In genomic region chr19:10820173-10820572, GRCh38 we compare ENCODE assay signal across 11 cellular contexts. TPM values are rescaled to one million over a fixed set of nuclear protein-coding genes. Genes with fewer than 3 reads are reported as not detected.
DNase-seq lines count a peak whose midpoint lies in the region; ATAC-seq, FAIRE-seq and TF ChIP-seq lines count a peak whose summit lies in the region.
"Had no signal": no experiment of that assay in that cellular context is flagged by ENCODE, and none has a peak within 500 bp of the region (broad histone marks: within the 10 kb centered on the region; RNA-seq: fewer than 3 reads in every experiment).

No MANE protein-coding gene starts in this region.

- peaks cover 2% of the 10 kb centered on the region for H4K20me1 ChIP-seq in keratinocyte (ENCODE audit: control insufficient read depth, extremely low read depth, insufficient read depth, low read length)

- H3K79me2 ChIP-seq in keratinocyte (ENCODE audit: control insufficient read depth, insufficient read depth, low read length) = no peaks in the 10 kb centered on the region

- no peaks in the 10 kb centered on the region for H3K4me1 ChIP-seq in keratinocyte (ENCODE audit: control insufficient read depth, extremely low read depth, insufficient read depth, low read length)

- POLR2A ChIA-PET in AG04450 (lab: Yijun Ruan, JAX) = interaction anchor here (1.7 kb wide), 1 partner anchor 16 kb away, joined by 8 read pairs; the partner anchor contains the start of gene TMED1
- POLR2A ChIA-PET in activated B cell treated with CpG ODN at 0.5 μM for 24 hours (lab: Charles Lee) = interaction anchor here (0.9 kb wide), 1 partner anchor 103 kb away, joined by 3 read pairs; the partner anchor contains the start of gene DNM2

- dilution Hi-C loops in keratinocyte (cut with MboI; ENCODE audit: extremely low pct_ligation_motif_present, low sequenced_read_pairs) = no loop called here

- no peaks in the 10 kb centered on the region for H3K9me3 Mint-ChIP-seq in activated B cell treated with CpG ODN at 0.5 μM for 24 hours

- no peaks in the 10 kb centered on the region for H3K27me3 Mint-ChIP-seq in activated B cell treated with CpG ODN at 0.5 μM for 24 hours

- H3K4me3 ChIP-seq in AG04450 (ENCODE audit: low read depth, low read length) (no peak overlapping the region), keratinocyte (ENCODE audit: control insufficient read depth in 2 of 3, extremely low read depth in 1 of 3, insufficient read depth in 2 of 3, low read depth in 1 of 3, low read length in 3 of 3) (no peak overlapping the region)

- peaks cover 61% of the 10 kb centered on the region for H3K36me3 Mint-ChIP-seq in activated B cell treated with CpG ODN at 0.5 μM for 24 hours (ENCODE audit: low read depth)

- no peak for FAIRE-seq in keratinocyte (lab: Jason Lieb, UNC)

- no peak for DNase-seq in AG04450 (ENCODE audit: low read depth, low spot score)
- DNase-seq in activated B cell treated with CpG ODN at 0.5 μM for 24 hours = no peak
- no peak for DNase-seq in keratinocyte (ENCODE audit: low read depth, low spot score)
- no peak for DNase-seq in globus pallidus (ENCODE audit: low spot score)
- no peak for DNase-seq in mucosa of gallbladder (ENCODE audit: low spot score)
- no peak for DNase-seq in HT-29 (ENCODE audit: low spot score)
- DNase-seq: effector CD8-positive, alpha-beta T cell; midbrain; NCI-H345 had no signal

- no peaks in the 10 kb centered on the region for H3K4me1 Mint-ChIP-seq in activated B cell treated with CpG ODN at 0.5 μM for 24 hours

- H3K27ac ChIP-seq in AG04450 (ENCODE audit: low read depth, low read length) = no peak overlapping the region
- H3K27ac ChIP-seq in keratinocyte (ENCODE audit: control insufficient read depth, insufficient read depth, low read length) = no peak overlapping the region

- H3K27me3 ChIP-seq in AG04450 (ENCODE audit: control insufficient read depth, insufficient read depth, low read length) (no peaks in the 10 kb centered on the region), keratinocyte (ENCODE audit: control insufficient read depth, extremely low read depth, insufficient read depth, low read length) (no peaks in the 10 kb centered on the region)

- no peak overlapping the region for H2AFZ ChIP-seq in keratinocyte (ENCODE audit: control insufficient read depth, low read length)

- CTCF ChIA-PET in AG04450 (lab: Charles Lee) = interaction anchor here (1.4 to 1.8 kb wide), 3 partner anchors 9 to 103 kb away, joined by 3 to 12 read pairs (median 3); partner anchors contain the start of gene DNM2
- CTCF ChIA-PET in activated B cell treated with CpG ODN at 0.5 μM for 24 hours (lab: Charles Lee) = interaction anchor here (0.8 to 2.3 kb wide), 7 partner anchors 44 to 119 kb away, joined by 3 to 18 read pairs (median 4); partner anchors contain the start of genes DNM2 and QTRT1

- H3K27ac Mint-ChIP-seq in activated B cell treated with CpG ODN at 0.5 μM for 24 hours = peak overlapping the region; percentile 57

- no peaks in the 10 kb centered on the region for H3K9me1 ChIP-seq in keratinocyte (ENCODE audit: control insufficient read depth, extremely low read depth, insufficient read depth, low read length)

- H3K36me3 ChIP-seq in keratinocyte (ENCODE audit: control insufficient read depth in 2 of 2, extremely low read depth in 1 of 2, insufficient read depth in 2 of 2, low read length in 2 of 2) = peaks cover 15 to 29% of the 10 kb centered on the region in 2 experiments

- H3K4me2 ChIP-seq in keratinocyte (ENCODE audit: control insufficient read depth, extremely low read depth, insufficient read depth, low read depth, low read length) = no peak overlapping the region

- H3K9ac ChIP-seq in keratinocyte (ENCODE audit: control insufficient read depth, extremely low read depth, insufficient read depth, low read length) = no peak overlapping the region

- intact Hi-C loops in activated B cell treated with CpG ODN at 0.5 μM for 24 hours (cut with micrococcal nuclease) = loop anchor here (1.0 kb wide), 1 partner anchor 103 kb away; no protein-coding TSS in a partner anchor

- H3K9me3 ChIP-seq in AG04450 (ENCODE audit: control insufficient read depth, insufficient read depth, low read length) (peaks cover 20% of the 10 kb centered on the region), keratinocyte (ENCODE audit: control insufficient read depth, low read depth, low read length) (no peaks in the 10 kb centered on the region)

- TF ChIP-seq CTCF in AG04450 (IDR thresholded peaks at IDR 0.05; ENCODE audit: low read depth, low read length) = peak; percentile 22; the same call in 1 of the 2 replicates
- TF ChIP-seq CTCF in GM12874 (IDR thresholded peaks at IDR 0.05; ENCODE audit: insufficient read depth, low read depth, low read length) = peak; percentile 46
- TF ChIP-seq CTCF in activated B cell treated with CpG ODN at 0.5 μM for 24 hours (IDR thresholded peaks at IDR 0.05) = no peak
- peak; percentile 26 to 45 (median 39) for TF ChIP-seq CTCF in keratinocyte (optimal IDR thresholded peaks at IDR 0.05 in 1 of 3, IDR thresholded peaks at IDR 0.05 in 1 of 3, conservative IDR thresholded peaks at IDR 0.05 in 1 of 3; ENCODE audit: extremely low read depth in 1 of 3, insufficient read depth in 2 of 3, low read length in 3 of 3)

- ATAC-seq in activated B cell treated with CpG ODN at 0.5 μM for 24 hours (ENCODE audit: low read depth) (peak; percentile 47), HG03571 (IDR thresholded peaks at IDR 0.05; ENCODE audit: unreplicated experiment) (no peak)

- no peak overlapping the region for H3K4me3 Mint-ChIP-seq in activated B cell treated with CpG ODN at 0.5 μM for 24 hours

RNA-seq across cellular contexts. Expression of gene TMED1, which starts 15.8 kb away (rescaled TPM):
- 42.4 and 48.4 TPM in 2 replicates for polyA plus RNA-seq in AG04450 (2011; rRNA removed)
- polyA minus RNA-seq in AG04450 (2011; rRNA and poly(A)+ RNA removed) = 15.7 and 19.2 TPM in 2 replicates
- 11.9 and 15.7 TPM in 2 replicates for total RNA-seq in activated B cell treated with CpG ODN at 0.5 μM for 24 hours
- polyA plus RNA-seq in keratinocyte = 18.2 to 24.8 TPM (median 19.2 TPM) in 3 replicates
- 10.2 TPM for polyA plus RNA-seq in keratinocyte (2011; ENCODE audit: low read depth)
- 13.0 and 20.9 TPM in 2 replicates for polyA plus RNA-seq in keratinocyte (2011; cell fraction: cytosol; rRNA removed)
- polyA plus RNA-seq in keratinocyte (2011; cell fraction: nucleus; rRNA removed) = 15.3 and 19.5 TPM in 2 replicates
- 16.7 and 21.4 TPM in 2 replicates for polyA plus RNA-seq in keratinocyte (2012; ENCODE audit: low replicate concordance)
- 5.0 to 7.4 TPM (median 6.9 TPM) in 3 replicates for polyA minus RNA-seq in keratinocyte
- 22.3 TPM for polyA minus RNA-seq in keratinocyte (2011; cell fraction: cytosol; rRNA and poly(A)+ RNA removed)
- 7.1 and 7.6 TPM in 2 replicates for polyA minus RNA-seq in keratinocyte (2011; cell fraction: nucleus; rRNA and poly(A)+ RNA removed)
- total RNA-seq in mucosa of gallbladder = 30.2 TPM
- 30.7 and 34.0 TPM in 2 replicates for total RNA-seq in HT-29 (2014; rRNA removed; shearing (Covaris generic))

RNA-seq across cellular contexts. Expression of gene C19orf38, which starts 28.0 kb away (rescaled TPM):
- 0.45 and 0.67 TPM in 2 replicates for polyA plus RNA-seq in AG04450 (2011; rRNA removed)
- polyA minus RNA-seq in AG04450 (2011; rRNA and poly(A)+ RNA removed) = 0.28 and 0.48 TPM in 2 replicates
- total RNA-seq in activated B cell treated with CpG ODN at 0.5 μM for 24 hours = 0.62 and 1.0 TPM in 2 replicates
- polyA plus RNA-seq in keratinocyte = 0.14 to 0.22 TPM in 2 of 3 replicates, not detected in the other
- not detected for polyA plus RNA-seq in keratinocyte (2011; ENCODE audit: low read depth)
- 0.15 and 0.21 TPM in 2 replicates for polyA plus RNA-seq in keratinocyte (2011; cell fraction: cytosol; rRNA removed)
- 0.29 and 0.31 TPM in 2 replicates for polyA plus RNA-seq in keratinocyte (2011; cell fraction: nucleus; rRNA removed)
- 0.61 TPM in 1 of 2 replicates, not detected in the other for polyA plus RNA-seq in keratinocyte (2012; ENCODE audit: low replicate concordance)
- polyA minus RNA-seq in keratinocyte = not detected in 3 replicates
- polyA minus RNA-seq in keratinocyte (2011; cell fraction: cytosol; rRNA and poly(A)+ RNA removed) = not detected
- 0.42 TPM in 1 of 2 replicates, not detected in the other for polyA minus RNA-seq in keratinocyte (2011; cell fraction: nucleus; rRNA and poly(A)+ RNA removed)
- 0.78 TPM for total RNA-seq in mucosa of gallbladder
- total RNA-seq in HT-29 (2014; rRNA removed; shearing (Covaris generic)) = 0.13 TPM in 1 of 2 replicates, not detected in the other

RNA-seq across cellular contexts. Expression of gene CARM1, which starts 51.2 kb away (rescaled TPM):
- polyA plus RNA-seq in AG04450 (2011; rRNA removed) (23.5 and 26.0 TPM in 2 replicates), keratinocyte (22.8 to 50.8 TPM (median 23.7 TPM) in 3 replicates)
- polyA minus RNA-seq in AG04450 (2011; rRNA and poly(A)+ RNA removed) = 36.7 and 42.1 TPM in 2 replicates
- total RNA-seq in activated B cell treated with CpG ODN at 0.5 μM for 24 hours (32.3 and 39.1 TPM in 2 replicates), mucosa of gallbladder (33.5 TPM)
- polyA plus RNA-seq in keratinocyte (2011; ENCODE audit: low read depth) = 8.4 TPM
- polyA plus RNA-seq in keratinocyte (2011; cell fraction: cytosol; rRNA removed) = 19.8 and 34.8 TPM in 2 replicates
- 26.2 and 31.9 TPM in 2 replicates for polyA plus RNA-seq in keratinocyte (2011; cell fraction: nucleus; rRNA removed)
- polyA plus RNA-seq in keratinocyte (2012; ENCODE audit: low replicate concordance) = 25.0 and 55.7 TPM in 2 replicates
- 31.8 to 90.8 TPM (median 35.4 TPM) in 3 replicates for polyA minus RNA-seq in keratinocyte
- 56.6 TPM for polyA minus RNA-seq in keratinocyte (2011; cell fraction: cytosol; rRNA and poly(A)+ RNA removed)
- 20.3 and 21.2 TPM in 2 replicates for polyA minus RNA-seq in keratinocyte (2011; cell fraction: nucleus; rRNA and poly(A)+ RNA removed)
- total RNA-seq in HT-29 (2014; rRNA removed; shearing (Covaris generic)) = 40.7 and 46.0 TPM in 2 replicates
